In the genomic region with DNA sequence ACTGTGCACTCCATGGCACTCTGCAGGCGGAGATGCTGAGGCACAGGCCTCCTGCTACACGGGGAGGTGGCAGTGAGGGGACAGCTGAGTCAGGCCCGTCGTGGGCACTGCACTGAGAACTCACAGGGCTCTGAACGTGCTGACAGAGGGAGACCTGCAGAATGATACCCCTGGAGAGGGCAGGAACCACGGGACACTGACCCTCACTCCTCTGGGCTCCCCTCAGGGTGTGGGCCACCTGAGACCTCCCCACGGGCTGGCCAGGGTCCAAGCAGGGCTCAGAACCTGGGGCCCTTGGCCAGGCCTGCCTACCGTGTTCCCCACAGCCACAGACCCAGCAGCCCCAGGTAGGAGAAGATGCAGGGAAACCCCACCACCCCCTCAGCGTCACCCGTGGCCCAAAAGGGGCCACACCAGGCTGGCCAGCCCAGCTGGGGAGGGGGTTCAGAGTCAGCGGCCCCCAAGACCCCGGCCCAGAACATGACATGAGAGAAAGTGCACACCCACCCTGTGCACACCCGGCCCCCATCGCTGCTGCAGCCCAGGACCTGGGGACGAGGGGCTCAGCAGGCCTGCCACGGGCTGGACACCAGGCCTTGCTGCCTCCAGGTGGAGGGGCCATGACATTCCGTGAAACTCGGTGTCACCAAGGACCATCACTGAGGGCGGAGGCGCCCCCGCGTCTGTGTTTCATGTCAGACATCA, we compare ENCODE assay signal across 23 cellular contexts. TPM values are rescaled to one million over a fixed set of nuclear protein-coding genes. Genes with fewer than 3 reads are reported as not detected.
"Had no signal": no experiment of that assay in that cellular context is flagged by ENCODE, and none has a peak within 500 bp of the region (broad histone marks: within the 10 kb centered on the region; RNA-seq: fewer than 3 reads in every experiment).

No MANE protein-coding gene starts in this region.

- DNase-seq: activated CD8-positive, alpha-beta memory T cell treated with anti-CD3 and anti-CD28 coated beads for 24 hours; activated naive CD4-positive, alpha-beta T cell treated with anti-CD3 and anti-CD28 coated beads, Interleukin-2, amount 50 U/mL, for 16 hours; activated T-cell treated with anti-CD3 and anti-CD28 coated beads for 4 hours; caudate nucleus; effector CD4-positive, alpha-beta T cell; esophagus squamous epithelium; hypothalamus; SHP77 treated with DMSO at 0.1 percent for 48 hours; stimulated activated CD4-positive, alpha-beta T cell treated with anti-CD3 and anti-CD28 coated beads, Interleukin-4, amount 100 ng/mL, for 1 hour; stimulated activated naive CD8-positive, alpha-beta T cell treated with anti-CD3 and anti-CD28 coated beads, Interleukin-15, Interleukin-2, amounts not matched to agents 100 U/mL and 50 U/mL, for 24 hours; WERI-Rb-1 had no signal

- H3K27ac Mint-ChIP-seq: activated T-helper 17 cell treated with anti-CD3 and anti-CD28 coated beads, Interleukin-2, amount 50 U/mL, for 72 hours; T-helper 17 cell had no signal

- ATAC-seq: activated T-helper 17 cell treated with anti-CD3 and anti-CD28 coated beads, Interleukin-2, amount 50 U/mL, for 72 hours; pancreas; stimulated activated naive CD8-positive, alpha-beta T cell treated with anti-CD3 and anti-CD28 coated beads, Interleukin-15, Interleukin-2, amounts not matched to agents 100 U/mL and 50 U/mL, for 24 hours; T-helper 17 cell had no signal

- H3K4me3 Mint-ChIP-seq: activated T-helper 17 cell treated with anti-CD3 and anti-CD28 coated beads, Interleukin-2, amount 50 U/mL, for 72 hours; neural crest cell; T-helper 17 cell had no signal

- H3K9me3 Mint-ChIP-seq: activated T-helper 17 cell treated with anti-CD3 and anti-CD28 coated beads, Interleukin-2, amount 50 U/mL, for 72 hours had no signal

- H3K4me1 Mint-ChIP-seq: activated T-helper 17 cell treated with anti-CD3 and anti-CD28 coated beads, Interleukin-2, amount 50 U/mL, for 72 hours; neural crest cell; T-helper 17 cell had no signal

RNA-seq across cellular contexts. Expression of a gene that starts 30.9 kb away (rescaled TPM):
- total RNA-seq: activated T-helper 17 cell treated with anti-CD3 and anti-CD28 coated beads, Interleukin-2, amount 50 U/mL, for 72 hours; esophagus squamous epithelium; fibroblast of villous mesenchyme; glomerular endothelial cell; kidney epithelial cell; lower leg skin; mesenteric fat pad; neural crest cell; pancreas; renal cortical epithelial cell; suprapubic skin; T-helper 17 cell; upper lobe of left lung had no signal

RNA-seq across cellular contexts. Expression of a gene that starts 46.9 kb away (rescaled TPM):
- total RNA-seq: activated T-helper 17 cell treated with anti-CD3 and anti-CD28 coated beads, Interleukin-2, amount 50 U/mL, for 72 hours; esophagus squamous epithelium; fibroblast of villous mesenchyme; glomerular endothelial cell; kidney epithelial cell; mesenteric fat pad; neural crest cell; pancreas; renal cortical epithelial cell; T-helper 17 cell had no signal

RNA-seq across cellular contexts. Expression of a gene that starts 54.7 kb away (rescaled TPM):
- total RNA-seq: activated T-helper 17 cell treated with anti-CD3 and anti-CD28 coated beads, Interleukin-2, amount 50 U/mL, for 72 hours; esophagus squamous epithelium; fibroblast of villous mesenchyme; glomerular endothelial cell; kidney epithelial cell; lower leg skin; mesenteric fat pad; pancreas; renal cortical epithelial cell; suprapubic skin; T-helper 17 cell; upper lobe of left lung had no signal
